In the genomic region with DNA sequence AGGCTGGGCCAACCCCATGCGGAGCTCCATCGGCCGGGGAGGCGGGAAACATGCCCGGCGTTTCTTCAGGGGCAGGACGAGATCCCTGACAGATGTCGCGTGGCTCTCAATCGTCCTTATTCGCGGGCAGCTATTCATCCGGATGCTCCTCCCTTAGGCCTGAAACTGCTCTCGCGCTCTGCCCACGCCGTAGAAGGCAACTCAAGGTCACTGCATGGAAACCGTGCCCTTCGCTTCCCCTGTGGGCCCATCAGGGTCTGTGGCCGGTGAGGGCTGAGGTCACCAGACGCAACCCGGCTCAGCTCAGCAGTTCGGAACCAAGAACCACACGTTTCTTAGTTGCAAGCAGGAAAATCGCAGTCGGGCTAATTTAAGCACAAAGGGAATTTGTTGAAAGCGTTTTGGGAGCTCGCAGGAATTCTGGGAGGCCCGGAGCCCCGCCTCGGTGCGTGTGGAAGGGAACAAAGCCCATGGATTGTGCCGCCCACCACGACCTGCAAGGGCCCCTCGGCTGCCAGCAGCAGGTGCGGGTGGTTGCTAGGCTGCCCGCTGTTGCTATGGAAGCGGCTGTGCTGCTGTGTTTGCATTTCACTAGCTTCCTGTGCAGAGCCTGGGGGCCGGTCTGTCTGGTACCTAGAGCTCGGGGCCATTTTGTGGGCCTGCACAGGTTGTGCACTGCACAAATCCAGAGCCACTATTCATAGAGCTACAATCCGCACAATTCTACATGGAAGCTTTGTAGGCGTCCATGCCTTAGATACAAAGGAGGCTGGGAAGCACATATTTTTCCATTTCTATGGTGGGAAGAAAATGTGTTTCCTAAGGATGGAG, we compare ENCODE assay signal across 8 cellular contexts. TPM values are rescaled to one million over a fixed set of nuclear protein-coding genes. Genes with fewer than 3 reads are reported as not detected.
DNase-seq lines count a peak whose midpoint lies in the region; ATAC-seq, FAIRE-seq and TF ChIP-seq lines count a peak whose summit lies in the region.

No MANE protein-coding gene starts in this region.

- H3K27me3 Mint-ChIP-seq in osteocyte (ENCODE audit: unreplicated experiment) = peaks cover 7% of the 10 kb centered on the region

- H3K36me3 Mint-ChIP-seq in osteocyte (ENCODE audit: unreplicated experiment) = no peaks in the 10 kb centered on the region

- H3K4me3 ChIP-seq in adrenal gland (peak overlapping the region in 1 of 4 donors; percentile 20), sigmoid colon (peak overlapping the region in 3 of 4 donors; percentile 28 to 42 (median 41))

- H3K36me3 ChIP-seq in adrenal gland (replicated peaks in 1 of 2) (no peaks in the 10 kb centered on the region), sigmoid colon (no peaks in the 10 kb centered on the region)

- peaks cover 2 to 18% of the 10 kb centered on the region in 2 donors for H3K4me1 ChIP-seq in adrenal gland (replicated peaks in 1 of 2)
- H3K4me1 ChIP-seq in sigmoid colon = peaks cover 0 to 19% (median 14%) of the 10 kb centered on the region in 4 donors

- intact Hi-C loops in adrenal gland (cut with DNase I) (no loop called here), sigmoid colon (cut with DNase I) (loop anchor here (2.0 to 5.0 kb wide), 4 partner anchors 95 to 350 kb away; a partner anchor contains a TSS)

- peak overlapping the region in 4 of 5 donors; percentile 38 to 80 (median 75) for H3K27ac ChIP-seq in adrenal gland
- H3K27ac ChIP-seq in sigmoid colon = peak overlapping the region; percentile 74 to 84 (median 79)

- H3K9me3 ChIP-seq in adrenal gland (replicated peaks in 1 of 3) = no peaks in the 10 kb centered on the region
- no peaks in the 10 kb centered on the region for H3K9me3 ChIP-seq in sigmoid colon

- no peaks in the 10 kb centered on the region for H3K27me3 ChIP-seq in adrenal gland
- no peaks in the 10 kb centered on the region for H3K27me3 ChIP-seq in sigmoid colon

- no peak overlapping the region for H3K27ac Mint-ChIP-seq in osteocyte (ENCODE audit: unreplicated experiment)

- TF ChIP-seq EP300 in Ishikawa (IDR thresholded peaks at IDR 0.05; ENCODE audit: borderline replicate concordance) (no peak), sigmoid colon (IDR thresholded peaks at IDR 0.05) (no peak)

- FAIRE-seq in D721Med (lab: Jason Lieb, UNC) = no peak

- no peaks in the 10 kb centered on the region for H3K9me3 Mint-ChIP-seq in osteocyte (ENCODE audit: unreplicated experiment)

- no peak for TF ChIP-seq RAD21 in Ishikawa (IDR thresholded peaks at IDR 0.05; ENCODE audit: low read depth)

- ATAC-seq in GM21423 (IDR thresholded peaks at IDR 0.05; ENCODE audit: unreplicated experiment) = peak; percentile 81

- WGBS in adrenal gland, 4 donors = 8 to 26% (median 15%) methylated on average over 22 to 42 of the region's 42 CpGs
- WGBS in sigmoid colon, 2 donors = 8 to 11% methylated on average over 42 of the region's 42 CpGs

- TF ChIP-seq POLR2A in adrenal gland (IDR thresholded peaks at IDR 0.05) (no peak), sigmoid colon (IDR thresholded peaks at IDR 0.05) (no peak)

- peaks cover 4% of the 10 kb centered on the region for H3K4me1 Mint-ChIP-seq in osteocyte (ENCODE audit: unreplicated experiment)

- no peak for TF ChIP-seq CTCF in D721Med (IDR thresholded peaks at IDR 0.05; ENCODE audit: insufficient read depth, missing control alignments)
- TF ChIP-seq CTCF in adrenal gland (IDR thresholded peaks at IDR 0.05) = no peak
- no peak for TF ChIP-seq CTCF in sigmoid colon (IDR thresholded peaks at IDR 0.05)
- TF ChIP-seq CTCF in osteocyte (IDR thresholded peaks at IDR 0.05) = no peak

- no peak overlapping the region for H3K4me3 Mint-ChIP-seq in osteocyte (ENCODE audit: unreplicated experiment)

- DNase-seq in D721Med (ENCODE audit: insufficient read length, low spot score) (peak; percentile 81), SK-N-DZ (ENCODE audit: low spot score) (peak; percentile 96), adrenal gland (peak; percentile 57 to 88 (median 72)), hypothalamus (lab: John Stamatoyannopoulos, UW) (peak in 46 of 51 donors; percentile 8 to 87 (median 50)), sigmoid colon (no peak), osteocyte (ENCODE audit: extremely low spot score, unreplicated experiment) (no peak)

TF ChIP-seq in Ishikawa, 13 proteins besides CTCF, POLR2A, EP300 and RAD21:
- TF ChIP-seq, protein P1, sequence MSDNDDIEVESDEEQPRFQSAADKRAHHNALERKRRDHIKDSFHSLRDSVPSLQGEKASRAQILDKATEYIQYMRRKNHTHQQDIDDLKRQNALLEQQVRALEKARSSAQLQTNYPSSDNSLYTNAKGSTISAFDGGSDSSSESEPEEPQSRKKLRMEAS (IDR thresholded peaks at IDR 0.05) = peak; percentile 38; the same call in 1 of the 2 replicates
- no peak for TF ChIP-seq YY1 (IDR thresholded peaks at IDR 0.05; ENCODE audit: low read depth)

RNA-seq across cellular contexts. Expression of a gene that starts 6.1 kb away (rescaled TPM):
- polyA plus RNA-seq in SK-N-DZ (2014; cell fraction: cytosol; rRNA removed) = 0.15 TPM in 1 of 2 replicates, not detected in the other
- 0.21 and 0.38 TPM in 2 replicates for polyA plus RNA-seq in SK-N-DZ (2014; cell fraction: nucleus; rRNA removed)
- total RNA-seq in adrenal gland (1 to 10 TPM in 1 of 8 donors, under 1 TPM in 2, not detected in 5; 0.47 to 1.0 (median 0.57) TPM), sigmoid colon (not detected), osteocyte (not detected in 2 replicates)
- polyA plus RNA-seq in adrenal gland (1 to 10 TPM in 2 of 3 donors, under 1 TPM in 1; 0.07 to 7.9 (median 2.8) TPM), sigmoid colon (not detected)

RNA-seq across cellular contexts. Expression of a gene that starts 51.5 kb away (rescaled TPM):
- not detected in 2 replicates for polyA plus RNA-seq in SK-N-DZ (2014; cell fraction: cytosol; rRNA removed)
- polyA plus RNA-seq in SK-N-DZ (2014; cell fraction: nucleus; rRNA removed) = not detected in 2 replicates
- under 1 TPM in 2 of 8 donors, not detected in 6; 0.30 to 0.39 TPM for total RNA-seq in adrenal gland
- polyA plus RNA-seq in adrenal gland = 1 to 10 TPM in 1 of 3 donors, under 1 TPM in 2; 0.18 to 2.0 (median 0.71) TPM
- under 1 TPM in 1 of 4 donors, not detected in 3; 0.33 TPM for total RNA-seq in sigmoid colon
- not detected for polyA plus RNA-seq in sigmoid colon
- total RNA-seq in osteocyte = not detected in 2 replicates

RNA-seq across cellular contexts. Expression of a gene that starts 57.0 kb away (rescaled TPM):
- 28.0 and 37.2 TPM in 2 replicates for polyA plus RNA-seq in SK-N-DZ (2014; cell fraction: cytosol; rRNA removed)
- polyA plus RNA-seq in SK-N-DZ (2014; cell fraction: nucleus; rRNA removed) = 24.5 and 27.2 TPM in 2 replicates
- 100 to 1,000 TPM in 2 of 8 donors, 10 to 100 TPM in 6; 21.9 to 132 (median 69.3) TPM for total RNA-seq in adrenal gland
- polyA plus RNA-seq in adrenal gland = 100 to 1,000 TPM in 2 of 3 donors, 10 to 100 TPM in 1; 16.8 to 155 (median 107) TPM
- 1 to 10 TPM; 2.3 to 8.2 (median 3.1) TPM for total RNA-seq in sigmoid colon
- 1 to 10 TPM in 2 of 3 donors, under 1 TPM in 1; 0.92 to 3.0 (median 1.3) TPM for polyA plus RNA-seq in sigmoid colon
- not detected in 2 replicates for total RNA-seq in osteocyte

Comparison
In these comparisons a context has a peak if more than half of its experiments do, and no peak if none do; other contexts are left out.
1. DNase-seq: peak in D721Med (single experiment), SK-N-DZ (single experiment), adrenal gland (7 of 7) and hypothalamus (46 of 51); none in sigmoid colon (single experiment) and osteocyte (single experiment).